1 cellular context compared by ENCODE assay signal in genomic region chr10:3806603-3807002, GRCh38.
A peak's percentile ranks its signal among the peaks of the same experiment; 100 is the strongest.
TF ChIP-seq lines count a peak whose summit lies in the region.

No MANE protein-coding gene starts in this region.

TF ChIP-seq in endothelial cell of umbilical vein, 7 proteins besides CTCF, POLR2A, EP300 and RAD21 (continued from another document):
- TF ChIP-seq, protein P1, sequence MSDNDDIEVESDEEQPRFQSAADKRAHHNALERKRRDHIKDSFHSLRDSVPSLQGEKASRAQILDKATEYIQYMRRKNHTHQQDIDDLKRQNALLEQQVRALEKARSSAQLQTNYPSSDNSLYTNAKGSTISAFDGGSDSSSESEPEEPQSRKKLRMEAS (IDR thresholded peaks at IDR 0.05; ENCODE audit: insufficient read depth, insufficient read length): no peak
- peak; percentile 41 for TF ChIP-seq JUN (IDR thresholded peaks at IDR 0.05; ENCODE audit: borderline replicate concordance, insufficient read depth, insufficient read length, low read depth)
